In genomic region chr20:36036688-36037087, GRCh38 we compare ENCODE assay signal across 27 cellular contexts.
"Had no signal": no experiment of that assay in that cellular context is flagged by ENCODE, and none has a peak within 500 bp of the region (broad histone marks: within the 10 kb centered on the region; RNA-seq: fewer than 3 reads in every experiment).

No MANE protein-coding gene starts in this region.

- ATAC-seq: activated CD8-positive, alpha-beta memory T cell treated with anti-CD3 and anti-CD28 coated beads, Interleukin-2, amount 10 ng/mL, durations not matched to agents 7 days and 5 days; activated naive CD4-positive, alpha-beta T cell treated with anti-CD3 and anti-CD28 coated beads, Interleukin-2, amount 50 U/mL, for 72 hours; activated naive CD8-positive, alpha-beta T cell treated with anti-CD3 and anti-CD28 coated beads, Interleukin-2, amount 50 U/mL, for 24 hours; body of pancreas; T-helper 17 cell; WTC11 had no signal

- H3K36me3 ChIP-seq: MG63 had no signal

- H3K9me3 Mint-ChIP-seq: activated CD4-positive, alpha-beta T cell treated with anti-CD3 and anti-CD28 coated beads, Interleukin-2, amount 10 ng/mL, durations not matched to agents 24 days and 14 days; activated naive CD4-positive, alpha-beta T cell treated with anti-CD3 and anti-CD28 coated beads, Interleukin-2, amount 50 U/mL, for 72 hours; activated naive CD8-positive, alpha-beta T cell treated with anti-CD3 and anti-CD28 coated beads, Interleukin-2, amount 50 U/mL, for 24 hours; activated T-cell treated with anti-CD3 and anti-CD28 coated beads, Interleukin-2, amount 50 U/mL, for 24 hours; activated T-helper 1 cell treated with anti-CD3 and anti-CD28 coated beads, Interleukin-12 subunit alpha, Interleukin-12 subunit beta, Interleukin-2, Interleukin-4 antibody, amounts not matched to agents 30 ng/mL and 10 ng/mL and 1 ng/mL, durations not matched to agents 14 hours and 24 hours and 36 hours; WTC11 had no signal

- H3K9ac ChIP-seq: KMS-11 had no signal

- H3K27me3 Mint-ChIP-seq: activated CD8-positive, alpha-beta memory T cell treated with anti-CD3 and anti-CD28 coated beads, Interleukin-2, amount 10 ng/mL, durations not matched to agents 7 days and 5 days; activated T-cell treated with anti-CD3 and anti-CD28 coated beads, Interleukin-2, amount 50 U/mL, for 24 hours; T-helper 17 cell had no signal

- DNase-seq: activated CD4-positive, alpha-beta T cell treated with anti-CD3 and anti-CD28 coated beads, Interleukin-2, amount 10 ng/mL, durations not matched to agents 24 days and 14 days; activated CD4-positive, alpha-beta T cell treated with anti-CD3 and anti-CD28 coated beads, Interleukin-2, amount 50 U/mL, for 48 hours; activated CD4-positive, CD25-positive, alpha-beta regulatory T cell treated with anti-CD3 and anti-CD28 coated beads, Interleukin-2, amount 50 U/mL, for 72 hours; activated CD8-positive, alpha-beta memory T cell treated with anti-CD3 and anti-CD28 coated beads, Interleukin-2, amount 10 ng/mL, durations not matched to agents 7 days and 5 days; activated effector memory CD4-positive, alpha-beta T cell treated with anti-CD3 and anti-CD28 coated beads, Interleukin-2, amount 50 U/mL, for 16 hours; activated naive CD4-positive, alpha-beta T cell treated with Interleukin-2 at 50 U/mL for 16 hours; activated naive CD8-positive, alpha-beta T cell treated with anti-CD3 and anti-CD28 coated beads, Interleukin-2, amount 50 U/mL, for 24 hours; activated T-cell treated with anti-CD3 and anti-CD28 coated beads, Interleukin-2, amount 50 U/mL, for 24 hours; amniotic stem cell; body of pancreas; central memory CD4-positive, alpha-beta T cell; MG63; NCI-H1092; NCI-H1417; NCI-H1930; NCI-H2171 treated with DMSO at 0.1 percent for 48 hours; NCI-H226; NCI-H748 treated with DMSO at 0.1 percent for 48 hours; SIG-M5; T-helper 17 cell; T-helper 9 cell had no signal

- H3K4me2 ChIP-seq: KMS-11 had no signal

- H3K4me3 Mint-ChIP-seq: activated CD4-positive, alpha-beta T cell treated with anti-CD3 and anti-CD28 coated beads, Interleukin-2, amount 10 ng/mL, durations not matched to agents 24 days and 14 days; activated CD8-positive, alpha-beta memory T cell treated with anti-CD3 and anti-CD28 coated beads, Interleukin-2, amount 10 ng/mL, durations not matched to agents 7 days and 5 days; activated naive CD8-positive, alpha-beta T cell treated with anti-CD3 and anti-CD28 coated beads, Interleukin-2, amount 50 U/mL, for 24 hours; activated T-cell treated with anti-CD3 and anti-CD28 coated beads, Interleukin-2, amount 50 U/mL, for 24 hours; activated T-helper 1 cell treated with anti-CD3 and anti-CD28 coated beads, Interleukin-12 subunit alpha, Interleukin-12 subunit beta, Interleukin-2, Interleukin-4 antibody, amounts not matched to agents 30 ng/mL and 10 ng/mL and 1 ng/mL, durations not matched to agents 14 hours and 24 hours and 36 hours; T-helper 17 cell; WTC11 had no signal

- H3K9me3 ChIP-seq: ascending aorta, body of pancreas, MG63 had no signal

- H3K27ac ChIP-seq: ascending aorta, body of pancreas, KMS-11 had no signal

- H3K4me1 ChIP-seq: ascending aorta, body of pancreas had no signal

- H3K36me3 Mint-ChIP-seq: activated CD8-positive, alpha-beta memory T cell treated with anti-CD3 and anti-CD28 coated beads, Interleukin-2, amount 10 ng/mL, durations not matched to agents 7 days and 5 days; activated naive CD4-positive, alpha-beta T cell treated with anti-CD3 and anti-CD28 coated beads, Interleukin-2, amount 50 U/mL, for 72 hours; WTC11 had no signal

- H3K4me3 ChIP-seq: ascending aorta, body of pancreas, MG63 had no signal

- H3K4me1 Mint-ChIP-seq: activated CD4-positive, alpha-beta T cell treated with anti-CD3 and anti-CD28 coated beads, Interleukin-2, amount 10 ng/mL, durations not matched to agents 24 days and 14 days; activated CD8-positive, alpha-beta memory T cell treated with anti-CD3 and anti-CD28 coated beads, Interleukin-2, amount 10 ng/mL, durations not matched to agents 7 days and 5 days; activated naive CD8-positive, alpha-beta T cell treated with anti-CD3 and anti-CD28 coated beads, Interleukin-2, amount 50 U/mL, for 24 hours; WTC11 had no signal

- H3K27ac Mint-ChIP-seq: activated CD4-positive, alpha-beta T cell treated with anti-CD3 and anti-CD28 coated beads, Interleukin-2, amount 10 ng/mL, durations not matched to agents 24 days and 14 days; activated CD8-positive, alpha-beta memory T cell treated with anti-CD3 and anti-CD28 coated beads, Interleukin-2, amount 10 ng/mL, durations not matched to agents 7 days and 5 days; activated naive CD4-positive, alpha-beta T cell treated with anti-CD3 and anti-CD28 coated beads, Interleukin-2, amount 50 U/mL, for 72 hours; activated naive CD8-positive, alpha-beta T cell treated with anti-CD3 and anti-CD28 coated beads, Interleukin-2, amount 50 U/mL, for 24 hours; activated T-cell treated with anti-CD3 and anti-CD28 coated beads, Interleukin-2, amount 50 U/mL, for 24 hours; activated T-helper 1 cell treated with anti-CD3 and anti-CD28 coated beads, Interleukin-12 subunit alpha, Interleukin-12 subunit beta, Interleukin-2, Interleukin-4 antibody, amounts not matched to agents 30 ng/mL and 10 ng/mL and 1 ng/mL, durations not matched to agents 14 hours and 24 hours and 36 hours; T-helper 17 cell; WTC11 had no signal

- H3K27me3 ChIP-seq: ascending aorta, body of pancreas, MG63 had no signal

- FAIRE-seq: bronchial epithelial cell had no signal
